27 cellular contexts compared by ENCODE assay signal in the genomic region with DNA sequence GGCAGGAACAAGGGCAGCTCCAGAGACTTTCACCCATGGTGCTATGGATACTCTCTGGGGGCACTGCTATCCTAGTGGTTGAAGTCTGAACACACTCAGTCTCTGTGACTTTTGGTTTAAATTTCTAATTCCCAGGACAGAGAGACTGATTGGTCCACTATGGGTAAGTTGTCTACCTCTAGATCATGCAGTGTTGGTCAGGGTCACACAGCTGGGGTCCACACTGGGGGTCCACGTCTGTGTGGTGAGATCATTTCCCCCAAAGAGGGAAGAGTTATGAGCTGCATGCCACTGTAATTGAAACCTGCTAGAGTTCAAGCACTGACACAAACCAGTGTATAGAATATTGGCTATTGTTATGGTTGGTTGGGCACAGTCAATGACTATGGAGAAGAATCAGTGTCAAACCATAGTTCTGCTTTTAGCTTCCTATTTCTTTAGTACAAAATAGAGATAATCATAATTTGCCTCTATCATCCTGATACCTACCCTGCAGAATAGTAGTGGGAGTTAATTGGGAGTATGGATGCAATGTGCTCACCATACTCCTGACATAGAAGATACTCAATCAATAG.
DNase-seq lines count a peak whose midpoint lies in the region; ATAC-seq, FAIRE-seq and TF ChIP-seq lines count a peak whose summit lies in the region.
"Had no signal": no experiment of that assay in that cellular context is flagged by ENCODE, and none has a peak within 500 bp of the region (broad histone marks: within the 10 kb centered on the region; RNA-seq: fewer than 3 reads in every experiment).

No MANE protein-coding gene starts in this region.

- H3K4me1 ChIP-seq in A549 (peaks cover 31% of the 10 kb centered on the region), mesenchymal stem cell (ENCODE audit: control insufficient read depth, insufficient read depth, low read depth, low read length) (peaks cover 11% of the 10 kb centered on the region), ovary (ENCODE audit: insufficient read depth) (peaks cover 2% of the 10 kb centered on the region)
- H3K4me1 ChIP-seq: BE2C, vagina had no signal

- no peak overlapping the region for H2BK5ac ChIP-seq in mesenchymal stem cell (ENCODE audit: low read depth, low read length, poor library complexity, severe bottlenecking)

- TF ChIP-seq CTCF in A549 (IDR thresholded peaks at IDR 0.05) (no peak), ovary (IDR thresholded peaks at IDR 0.05) (no peak)

- no peak for TF ChIP-seq EP300 in A549 (IDR thresholded peaks at IDR 0.05)
- TF ChIP-seq EP300 in ovary (IDR thresholded peaks at IDR 0.05), result no peak

- no peak for TF ChIP-seq RAD21 in A549 (conservative IDR thresholded peaks at IDR 0.05 in 1 of 2, IDR thresholded peaks at IDR 0.05 in 1 of 2)

- no peak overlapping the region for H2BK12ac ChIP-seq in mesenchymal stem cell (ENCODE audit: low read length in 2 of 2)

- DNase-seq in A549 (ENCODE audit: low read depth in 1 of 2, low spot score in 1 of 2) (no peak), HTR-8/SVneo (ENCODE audit: insufficient read length, low spot score) (no peak), mesenchymal stem cell (no peak), NCI-H2171 (lab: John Stamatoyannopoulos, UW) (no peak), ovary (no peak)
- DNase-seq: activated CD4-positive, alpha-beta T cell treated with anti-CD3 and anti-CD28 coated beads for 48 hours; activated CD8-positive, alpha-beta memory T cell treated with anti-CD3 and anti-CD28 coated beads for 24 hours; activated T-cell treated with anti-CD3 and anti-CD28 coated beads for 4 hours; BE2C; CD8-positive, alpha-beta memory T cell; DMS 273 treated with DMSO at 0.1 percent for 48 hours; effector memory CD4-positive, alpha-beta T cell; EL; NCI-H1048; NCI-H526 treated with DMSO at 0.1 percent for 48 hours; Peyer's patch; SIG-M5; WERI-Rb-1 had no signal

- H3K27me3 ChIP-seq in mesenchymal stem cell (ENCODE audit: control insufficient read depth in 1 of 2, insufficient read depth in 1 of 2, low read length in 2 of 2) (no peaks in the 10 kb centered on the region), ovary (no peaks in the 10 kb centered on the region)
- H3K27me3 ChIP-seq: BE2C, cardiac muscle cell, Peyer's patch, right atrium auricular region, vagina had no signal

- H3K27ac ChIP-seq in A549 (peak overlapping the region; percentile 66 to 82; a peak in 5 of 6 replicates), angular gyrus (ENCODE audit: low read depth, low read length) (peak overlapping the region; percentile 27), mesenchymal stem cell (ENCODE audit: low read length, poor library complexity, severe bottlenecking) (peak overlapping the region; percentile 33), ovary (no peak overlapping the region)
- H3K27ac ChIP-seq: cardiac muscle cell, coronary artery, Peyer's patch, right atrium auricular region, vagina, WERI-Rb-1 had no signal

- no peak for ATAC-seq in A549
- no peak for ATAC-seq in HG03521 (IDR thresholded peaks at IDR 0.05; ENCODE audit: unreplicated experiment)
- ATAC-seq in GM18870 (IDR thresholded peaks at IDR 0.05; ENCODE audit: unreplicated experiment), result no peak

- POLR2A ChIA-PET in A549 (lab: Yijun Ruan, JAX), result no interaction called here

- H3K4me3 ChIP-seq in A549 (no peak overlapping the region), mesenchymal stem cell (ENCODE audit: insufficient read depth in 1 of 2, low read depth in 1 of 2, low read length in 2 of 2) (no peak overlapping the region), ovary (no peak overlapping the region)
- H3K4me3 ChIP-seq: cardiac muscle cell, coronary artery, Peyer's patch, right atrium auricular region, smooth muscle cell, vagina had no signal

- H3K14ac ChIP-seq in mesenchymal stem cell (ENCODE audit: low read length in 2 of 2), result no peak overlapping the region

- H3K36me3 ChIP-seq in mesenchymal stem cell (ENCODE audit: control insufficient read depth in 1 of 2, insufficient read depth in 2 of 2, low read depth in 1 of 2, low read length in 2 of 2) (peaks cover 3% of the 10 kb centered on the region in 2 experiments), ovary (no peaks in the 10 kb centered on the region)
- H3K36me3 ChIP-seq: BE2C, cardiac muscle cell, Peyer's patch, right atrium auricular region, vagina, WERI-Rb-1 had no signal

- no peak overlapping the region for H2BK15ac ChIP-seq in mesenchymal stem cell (ENCODE audit: low read depth, poor library complexity, severe bottlenecking)

- H3K4ac ChIP-seq in mesenchymal stem cell (ENCODE audit: low read depth in 1 of 2, low read length in 2 of 2), result no peak overlapping the region

- H2AK5ac ChIP-seq in mesenchymal stem cell (ENCODE audit: low read length, severe bottlenecking), result no peak overlapping the region

- no peak overlapping the region for H4K91ac ChIP-seq in mesenchymal stem cell (ENCODE audit: low read length)

- FAIRE-seq in A549 (lab: Jason Lieb, UNC) (no peak), HTR-8/SVneo (lab: Jason Lieb, UNC) (peak; percentile 67)
- FAIRE-seq: GM12891 had no signal

- 75% methylated on average over 1 of the region's 1 CpG for WGBS in A549 (ENCODE audit: missing lambda C conversion rate)
- WGBS in mesenchymal stem cell, result 79% methylated on average over 1 of the region's 1 CpG
- WGBS in ovary, 3 donors, result 70 to 76% (median 71%) methylated on average over 1 of the region's 1 CpG

- H3K79me1 ChIP-seq in mesenchymal stem cell (replicated peaks; ENCODE audit: low read length, poor library complexity, severe bottlenecking), result no peaks in the 10 kb centered on the region

- intact Hi-C loops in ovary (cut with DNase I), result no loop called here

- no peak overlapping the region for H2AFZ ChIP-seq in mesenchymal stem cell (ENCODE audit: low read depth, low read length)

- TF ChIP-seq POLR2A in A549 (IDR thresholded peaks at IDR 0.05; ENCODE audit: low read length), result no peak
- TF ChIP-seq POLR2A in ovary (IDR thresholded peaks at IDR 0.05), result no peak

- H3K9ac ChIP-seq in mesenchymal stem cell (ENCODE audit: low read length), result no peak overlapping the region

- no peak overlapping the region for H4K8ac ChIP-seq in mesenchymal stem cell (ENCODE audit: low read length)

- H3K9me3 ChIP-seq in A549, result no peaks in the 10 kb centered on the region
- H3K9me3 ChIP-seq in mesenchymal stem cell (ENCODE audit: control insufficient read depth, low read length), result no peaks in the 10 kb centered on the region
- H3K9me3 ChIP-seq in ovary, result no peaks in the 10 kb centered on the region
- H3K9me3 ChIP-seq: BE2C, Peyer's patch, right atrium auricular region, vagina had no signal

- no peak overlapping the region for H3K23ac ChIP-seq in mesenchymal stem cell (ENCODE audit: low read length in 2 of 2)

- H3K18ac ChIP-seq in mesenchymal stem cell (ENCODE audit: low read depth in 1 of 2, low read length in 2 of 2), result no peak overlapping the region

- H3K4me2 ChIP-seq in A549 (peak overlapping the region; percentile 85; the same call in 2 of the 3 replicates), mesenchymal stem cell (ENCODE audit: low read length, poor library complexity, severe bottlenecking) (no peak overlapping the region)
- H3K4me2 ChIP-seq: smooth muscle cell had no signal

- CTCF ChIA-PET in A549 (lab: Yijun Ruan, JAX), result no interaction called here

- H2BK120ac ChIP-seq in mesenchymal stem cell (ENCODE audit: low read depth, low read length), result no peak overlapping the region

TF ChIP-seq in A549, 52 proteins besides CTCF, POLR2A, EP300 and RAD21:
- no peak for TF ChIP-seq ZNF302 (CRISPR knock-in tag; IDR thresholded peaks at IDR 0.05)
- no peak for TF ChIP-seq CHD4 (IDR thresholded peaks at IDR 0.05; ENCODE audit: borderline replicate concordance)
- no peak for TF ChIP-seq ZFP36 (IDR thresholded peaks at IDR 0.05; ENCODE audit: borderline replicate concordance, partially characterized antibody)
- TF ChIP-seq CBX2 (IDR thresholded peaks at IDR 0.05; ENCODE audit: borderline replicate concordance, low read depth), result no peak
- TF ChIP-seq, protein P1, sequence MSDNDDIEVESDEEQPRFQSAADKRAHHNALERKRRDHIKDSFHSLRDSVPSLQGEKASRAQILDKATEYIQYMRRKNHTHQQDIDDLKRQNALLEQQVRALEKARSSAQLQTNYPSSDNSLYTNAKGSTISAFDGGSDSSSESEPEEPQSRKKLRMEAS (IDR thresholded peaks at IDR 0.05), result no peak

Comparison
In these comparisons a context has a peak if more than half of its experiments do, and no peak if none do; other contexts are left out.
1. H3K27ac ChIP-seq: peak in A549 (2 of 2), angular gyrus (single experiment) and mesenchymal stem cell (single experiment); none in ovary (0 of 2).